9 cellular contexts compared by ENCODE assay signal in the genomic region with DNA sequence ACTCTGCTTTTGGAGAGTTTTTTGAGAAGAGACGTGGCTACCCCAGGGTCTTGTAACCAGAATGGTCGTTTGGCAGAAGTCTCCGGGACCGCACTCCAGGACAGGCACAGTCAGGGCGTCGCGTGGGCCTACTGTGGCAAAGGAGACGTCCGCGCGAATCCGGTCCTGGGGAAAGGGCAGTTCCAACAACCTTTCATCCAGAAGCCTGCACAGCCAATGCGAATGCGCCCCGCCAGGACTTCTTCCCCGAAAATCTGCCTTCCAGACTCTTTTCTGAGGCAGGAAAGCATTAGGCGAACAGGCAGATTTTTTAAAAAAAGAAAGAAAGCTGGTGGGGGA. TPM values are rescaled to one million over a fixed set of nuclear protein-coding genes. Genes with fewer than 3 reads are reported as not detected.
DNase-seq lines count a peak whose midpoint lies in the region; TF ChIP-seq lines count a peak whose summit lies in the region.
"Had no signal": no experiment of that assay in that cellular context is flagged by ENCODE, and none has a peak within 500 bp of the region (broad histone marks: within the 10 kb centered on the region; RNA-seq: fewer than 3 reads in every experiment).

No MANE protein-coding gene starts in this region.

- H3K27me3 Mint-ChIP-seq in chondrocyte (ENCODE audit: low read depth): peaks cover 90% of the 10 kb centered on the region

- intact Hi-C loops in A673 (cut with micrococcal nuclease; ENCODE audit: unreplicated experiment): no loop called here

- 8 to 11% methylated on average over 17 of the region's 17 CpGs for WGBS in GM23248 (ENCODE audit: low coverage in 1 of 2, low lambda C conversion rate in 2 of 2, missing lambda C conversion rate in 2 of 2), 2 experiments

- no peaks in the 10 kb centered on the region for H3K9me3 Mint-ChIP-seq in chondrocyte (ENCODE audit: low read depth)
- H3K9me3 Mint-ChIP-seq: T-helper 1 cell treated with Interleukin-12 subunit alpha and Interleukin-12 subunit beta and Interleukin-4 antibody, amounts not matched to agents 30 μg/mL and 1 μg/mL, for 36 hours had no signal

- no peaks in the 10 kb centered on the region for H3K9me2 ChIP-seq in GM23248 (ENCODE audit: insufficient read depth)

- H3F3A ChIP-seq in GM23248 (ENCODE audit: insufficient read depth): no peaks in the 10 kb centered on the region

- peaks cover 8% of the 10 kb centered on the region for H3K4me1 ChIP-seq in A673 (ENCODE audit: insufficient read depth, low read length, poor library complexity, severe bottlenecking)
- H3K4me1 ChIP-seq in GM23248 (ENCODE audit: insufficient read depth): 0 out of 2 replicates have a peak, but pooled peaks cover 8% of the 10 kb centered on the region
- H3K4me1 ChIP-seq in muscle layer of duodenum (ENCODE audit: control insufficient read depth in 1 of 2, insufficient read depth in 2 of 2, low read length in 2 of 2): peaks cover 0 to 47% of the 10 kb centered on the region in 2 donors

- H3K27ac ChIP-seq in A673 (ENCODE audit: low read depth, low read length, poor library complexity, severe bottlenecking) (no peak overlapping the region), GM23248 (no peak overlapping the region), muscle layer of duodenum (ENCODE audit: low read length) (no peak overlapping the region)

- H3K36me3 ChIP-seq in A673 (ENCODE audit: insufficient read depth, low read length, poor library complexity, severe bottlenecking): no peaks in the 10 kb centered on the region
- no peaks in the 10 kb centered on the region for H3K36me3 ChIP-seq in GM23248 (ENCODE audit: low read depth)
- H3K36me3 ChIP-seq in muscle layer of duodenum (ENCODE audit: control insufficient read depth in 1 of 2, insufficient read depth in 2 of 2, low read length in 2 of 2): no peaks in the 10 kb centered on the region

- H3K4me3 ChIP-seq in A673 (ENCODE audit: low read depth, low read length, poor library complexity, severe bottlenecking): peak overlapping the region; percentile 26
- peak overlapping the region; percentile 70 for H3K4me3 ChIP-seq in GM23248
- peak overlapping the region; percentile 62 to 82 for H3K4me3 ChIP-seq in muscle layer of duodenum (ENCODE audit: low read depth in 1 of 2, low read length in 2 of 2)

- peak overlapping the region; percentile 74 for H3K4me2 ChIP-seq in GM23248 (ENCODE audit: unreplicated experiment)

- no TSS peak for BruUV-seq in A673 (replicated peaks; lab: Mats Ljungman, UMichigan)

- H4K20me1 ChIP-seq in GM23248 (ENCODE audit: insufficient read depth): no peaks in the 10 kb centered on the region

- peaks cover 32% of the 10 kb centered on the region for H3K4me1 Mint-ChIP-seq in chondrocyte (ENCODE audit: low read depth)

- no peaks in the 10 kb centered on the region for H3K9me3 ChIP-seq in A673 (ENCODE audit: low read depth, low read length, poor library complexity, severe bottlenecking)
- no peaks in the 10 kb centered on the region for H3K9me3 ChIP-seq in GM23248 (ENCODE audit: low read depth)
- no peaks in the 10 kb centered on the region for H3K9me3 ChIP-seq in muscle layer of duodenum (ENCODE audit: control insufficient read depth in 1 of 2, low read length in 2 of 2)

- in situ Hi-C loops in GM23248 (cut with MboI): no loop called here

- peak overlapping the region; percentile 80 for H2AFZ ChIP-seq in GM23248

- no peak for TF ChIP-seq CTCF in A673 (conservative IDR thresholded peaks at IDR 0.05; ENCODE audit: low read depth, low read length)
- no peak for TF ChIP-seq CTCF in chondrocyte (IDR thresholded peaks at IDR 0.05)

- H3K4me3 Mint-ChIP-seq in chondrocyte (ENCODE audit: unreplicated experiment): peak overlapping the region; percentile 66

- no peak overlapping the region for H3K27ac Mint-ChIP-seq in chondrocyte (ENCODE audit: unreplicated experiment)
- H3K27ac Mint-ChIP-seq: T-helper 1 cell treated with Interleukin-12 subunit alpha and Interleukin-12 subunit beta and Interleukin-4 antibody, amounts not matched to agents 30 μg/mL and 1 μg/mL, for 36 hours had no signal

- no peak overlapping the region for H3K9ac ChIP-seq in GM23248

- DNase-seq in A673 (ENCODE audit: low spot score): no peak
- no peak for DNase-seq in GM23248
- DNase-seq in chondrocyte (ENCODE audit: low spot score): no peak
- no peak for DNase-seq in NCI-H526 (lab: John Stamatoyannopoulos, UW)
- no peak for DNase-seq in retina
- DNase-seq in T-helper 1 cell: no peak
- DNase-seq in NK-92 treated with Interleukin-12 subunit alpha and Interleukin-12 subunit beta, amount 100 ng/mL, for 24 hours (lab: John Stamatoyannopoulos, UW): no peak

- POLR2A ChIA-PET in A673 (lab: Charles Lee; ENCODE audit: low non-redundant PET): no interaction called here

- CTCF ChIA-PET in A673 (lab: Charles Lee): no interaction called here

- peaks cover 98% of the 10 kb centered on the region for H3K27me3 ChIP-seq in A673 (replicated peaks; ENCODE audit: insufficient read depth, low read depth, low read length, poor library complexity)
- H3K27me3 ChIP-seq in GM23248 (replicated peaks; ENCODE audit: insufficient read depth): peaks cover 89% of the 10 kb centered on the region
- H3K27me3 ChIP-seq in muscle layer of duodenum (ENCODE audit: low read depth, low read length): peaks cover 44% of the 10 kb centered on the region

- no peaks in the 10 kb centered on the region for H3K36me3 Mint-ChIP-seq in chondrocyte (ENCODE audit: low read depth)

- H3K79me2 ChIP-seq in GM23248 (ENCODE audit: insufficient read depth): no peaks in the 10 kb centered on the region

RNA-seq across cellular contexts. Expression of gene HPSE2, which starts 2.0 kb away (rescaled TPM):
- total RNA-seq in A673 (2021) (not detected in 2 replicates), chondrocyte (not detected in 3 replicates)
- not detected in 2 replicates for total RNA-seq in GM23248 (2014; rRNA removed; shearing (Covaris generic))
- not detected in 2 replicates for polyA plus RNA-seq in GM23248 (2016; fragmentation: Nextera tagmentation; extraction: Ambion mirVana)
